Comparison of ENCODE assay signal across 26 cellular contexts in the genomic region with DNA sequence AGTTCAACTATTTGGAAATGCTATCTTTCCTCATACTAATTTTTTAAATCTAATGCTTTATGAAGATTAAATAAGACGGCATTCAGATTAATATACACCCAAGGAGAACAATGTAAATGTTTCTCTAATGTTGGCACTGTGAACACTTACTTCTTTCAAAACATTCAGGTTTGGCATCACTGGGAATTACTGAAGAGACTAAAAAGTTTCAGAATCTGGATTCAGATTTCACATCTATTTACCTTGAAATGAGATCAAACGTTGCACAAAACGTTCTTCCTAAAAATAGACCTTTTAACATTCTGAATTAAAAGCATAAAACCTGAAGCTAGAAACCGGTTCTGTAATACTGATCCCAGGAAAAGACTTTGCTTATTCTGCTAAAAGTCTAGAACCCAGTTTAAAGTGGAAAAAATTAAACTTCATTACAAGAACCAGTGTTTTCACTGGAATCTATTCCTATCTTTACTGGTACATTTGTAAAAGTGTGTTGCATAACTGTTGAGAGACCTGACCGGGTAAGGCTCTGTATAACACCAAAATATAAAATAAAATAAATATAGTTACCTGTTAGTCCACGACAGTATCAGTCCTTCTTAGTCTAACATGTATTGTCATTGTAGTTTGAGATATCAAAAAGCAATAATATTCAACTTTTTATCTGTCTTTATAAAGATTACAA.
"Had no signal": no experiment of that assay in that cellular context is flagged by ENCODE, and none has a peak within 500 bp of the region (broad histone marks: within the 10 kb centered on the region; RNA-seq: fewer than 3 reads in every experiment).

No MANE protein-coding gene starts in this region.

- ATAC-seq: stimulated activated effector memory CD8-positive, alpha-beta T cell treated with anti-CD3 and anti-CD28 coated beads, Interleukin-12 subunit alpha, Interleukin-12 subunit beta, amount 100 ng/mL, for 72 hours; stimulated activated memory B cell treated with anti-CD40 and anti-IgM and Interleukin-4, amounts not matched to agents 10 μg/mL and 1 μg/mL and 100 μg/mL, for 72 hours; stimulated activated naive B cell treated with anti-CD40 and anti-IgM and Interleukin-4, amounts not matched to agents 10 μg/mL and 1 μg/mL and 100 μg/mL, for 72 hours; stimulated activated naive CD8-positive, alpha-beta T cell treated with anti-CD3 and anti-CD28 coated beads, Interleukin-15, amount 100 ng/mL, for 72 hours; stimulated activated naive CD8-positive, alpha-beta T cell treated with anti-CD3 and anti-CD28 coated beads, Interleukin-15, Interleukin-2, amounts not matched to agents 100 U/mL and 50 U/mL, for 24 hours; upper lobe of right lung had no signal

- H3K4me1 ChIP-seq: stomach, suprapubic skin, thyroid gland, tibial nerve, transverse colon, upper lobe of left lung, upper lobe of right lung, uterus, vagina had no signal

- H3K27ac ChIP-seq: stomach, suprapubic skin, thoracic aorta, thyroid gland, tibial artery, tibial nerve, transverse colon, upper lobe of left lung, upper lobe of right lung, uterus, vagina had no signal

- H3K27me3 ChIP-seq: stomach, suprapubic skin, thyroid gland, tibial artery, tibial nerve, transverse colon, upper lobe of left lung, upper lobe of right lung, uterus, vagina had no signal

- H3K4me3 ChIP-seq: stomach, suprapubic skin, thoracic aorta, thyroid gland, tibial artery, tibial nerve, transverse colon, upper lobe of left lung, upper lobe of right lung, uterus, vagina had no signal

- H3K36me3 ChIP-seq: stomach, suprapubic skin, thoracic aorta, thyroid gland, tibial artery, tibial nerve, transverse colon, upper lobe of left lung, upper lobe of right lung, uterus, vagina had no signal

- DNase-seq: stimulated activated CD4-positive, alpha-beta T cell treated with anti-CD3 and anti-CD28 coated beads, Interleukin-2, amount 100 ng/mL, for 48 hours; stimulated activated CD4-positive, alpha-beta T cell treated with anti-CD3 and anti-CD28 coated beads, Interleukin-4, amount 100 ng/mL, for 1 hour; stimulated activated CD4-positive, alpha-beta T cell treated with anti-CD3 and anti-CD28 coated beads, Interleukin-4, amount 100 ng/mL, for 24 hours; stimulated activated CD4-positive, alpha-beta T cell treated with anti-CD3 and anti-CD28 coated beads, Interleukin-4, amount 100 ng/mL, for 4 hours; stimulated activated CD8-positive, alpha-beta memory T cell treated with anti-CD3 and anti-CD28 coated beads, Interleukin-4, amount 100 ng/mL, for 48 hours; stimulated activated naive B cell treated with anti-CD40 and anti-IgM and Interleukin-4, amounts not matched to agents 10 μg/mL and 1 μg/mL and 100 μg/mL, for 72 hours; stimulated activated naive CD4-positive, alpha-beta T cell; stimulated activated naive CD4-positive, alpha-beta T cell treated with Interleukin-2 at 50 U/mL for 16 hours; stimulated activated naive CD8-positive, alpha-beta T cell treated with anti-CD3 and anti-CD28 coated beads, Interleukin-15, amount 100 ng/mL, for 72 hours; stimulated activated naive CD8-positive, alpha-beta T cell treated with anti-CD3 and anti-CD28 coated beads, Interleukin-15, Interleukin-2, amounts not matched to agents 100 U/mL and 50 U/mL, for 24 hours; stomach; substantia nigra; thyroid gland; tibial artery; transverse colon; trophoblast cell; upper lobe of left lung; upper lobe of right lung; uterus had no signal

- H3K9me3 ChIP-seq: stomach, suprapubic skin, thoracic aorta, thyroid gland, tibial artery, tibial nerve, transverse colon, upper lobe of left lung, upper lobe of right lung, uterus, vagina had no signal

- FAIRE-seq: urothelium cell line had no signal
